ENCODE assay signal across 8 cellular contexts in the genomic region with DNA sequence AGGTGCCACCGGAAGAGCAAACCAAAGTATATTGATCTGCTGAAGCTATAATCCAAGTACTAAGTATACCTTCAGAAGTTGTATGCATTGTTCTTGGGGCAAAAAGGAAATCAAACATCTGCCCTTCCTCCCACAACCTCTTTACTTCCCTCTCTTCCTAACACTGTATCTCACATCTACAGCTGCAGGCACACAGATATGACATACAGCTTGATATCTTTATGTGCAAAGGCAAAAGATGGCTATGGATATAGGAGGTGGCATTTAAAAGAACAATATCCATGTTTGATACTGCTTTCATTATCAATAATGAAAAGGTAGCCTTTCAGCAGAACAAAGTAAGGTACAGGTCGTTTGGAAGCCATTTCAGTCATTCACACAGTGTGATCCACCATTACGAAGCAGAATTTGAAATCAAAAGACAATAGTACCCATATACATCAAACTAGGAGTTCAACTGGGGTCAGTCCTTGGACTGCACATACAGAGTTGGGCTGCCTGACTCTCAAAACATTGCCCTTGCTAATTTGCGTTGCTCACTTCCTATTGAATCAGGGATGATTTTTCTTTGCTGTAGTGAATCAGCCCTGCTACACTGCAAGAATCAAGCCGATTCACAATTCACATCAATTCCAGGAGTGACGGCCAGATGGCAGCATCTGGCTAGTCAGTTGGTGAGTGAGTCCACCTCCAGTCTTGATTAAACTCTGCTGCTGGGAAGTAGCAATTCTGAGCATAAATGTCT. TPM values are rescaled to one million over a fixed set of nuclear protein-coding genes. Genes with fewer than 3 reads are reported as not detected.
A peak's percentile ranks its signal among the peaks of the same experiment; 100 is the strongest.
DNase-seq lines count a peak whose midpoint lies in the region; ATAC-seq and TF ChIP-seq lines count a peak whose summit lies in the region.

No MANE protein-coding gene starts in this region.

- CTCF ChIA-PET in activated CD8-positive, alpha-beta memory T cell treated with anti-CD3 and anti-CD28 coated beads, Interleukin-2, amount 10 ng/mL, durations not matched to agents 7 days and 5 days (lab: Charles Lee) = interaction anchor here (1.0 to 3.1 kb wide), 13 partner anchors 13 to 369 kb away, joined by 3 to 21 read pairs (median 5); partner anchors contain the start of gene RNASE4

- no peak overlapping the region for H3K27ac Mint-ChIP-seq in activated CD8-positive, alpha-beta memory T cell treated with anti-CD3 and anti-CD28 coated beads, Interleukin-2, amount 10 ng/mL, durations not matched to agents 7 days and 5 days
- H3K27ac Mint-ChIP-seq in naive B cell = no peak overlapping the region
- H3K27ac Mint-ChIP-seq in stimulated activated naive CD8-positive, alpha-beta T cell treated with anti-CD3 and anti-CD28 coated beads, Interleukin-15, amount 100 ng/mL, for 72 hours = no peak overlapping the region

- no peaks in the 10 kb centered on the region for H3K36me3 Mint-ChIP-seq in activated CD8-positive, alpha-beta memory T cell treated with anti-CD3 and anti-CD28 coated beads, Interleukin-2, amount 10 ng/mL, durations not matched to agents 7 days and 5 days
- no peaks in the 10 kb centered on the region for H3K36me3 Mint-ChIP-seq in naive B cell

- H3K4me3 Mint-ChIP-seq in activated CD8-positive, alpha-beta memory T cell treated with anti-CD3 and anti-CD28 coated beads, Interleukin-2, amount 10 ng/mL, durations not matched to agents 7 days and 5 days = no peak overlapping the region
- no peak overlapping the region for H3K4me3 Mint-ChIP-seq in naive B cell
- H3K4me3 Mint-ChIP-seq in stimulated activated naive CD8-positive, alpha-beta T cell treated with anti-CD3 and anti-CD28 coated beads, Interleukin-15, amount 100 ng/mL, for 72 hours = no peak overlapping the region

- H3K27me3 Mint-ChIP-seq in activated CD8-positive, alpha-beta memory T cell treated with anti-CD3 and anti-CD28 coated beads, Interleukin-2, amount 10 ng/mL, durations not matched to agents 7 days and 5 days = peaks cover 2% of the 10 kb centered on the region
- peaks cover 0 to 8% (median 6%) of the 10 kb centered on the region in 3 donors for H3K27me3 Mint-ChIP-seq in naive B cell
- no peaks in the 10 kb centered on the region for H3K27me3 Mint-ChIP-seq in stimulated activated naive CD8-positive, alpha-beta T cell treated with anti-CD3 and anti-CD28 coated beads, Interleukin-15, amount 100 ng/mL, for 72 hours

- H3K4me1 Mint-ChIP-seq in activated CD8-positive, alpha-beta memory T cell treated with anti-CD3 and anti-CD28 coated beads, Interleukin-2, amount 10 ng/mL, durations not matched to agents 7 days and 5 days = peaks cover 19% of the 10 kb centered on the region
- peaks cover 4 to 15% (median 10%) of the 10 kb centered on the region in 3 donors for H3K4me1 Mint-ChIP-seq in naive B cell
- H3K4me1 Mint-ChIP-seq in stimulated activated naive CD8-positive, alpha-beta T cell treated with anti-CD3 and anti-CD28 coated beads, Interleukin-15, amount 100 ng/mL, for 72 hours = no peaks in the 10 kb centered on the region

- H3K4me3 ChIP-seq in epithelial cell of esophagus (ENCODE audit: low read length) = no peak overlapping the region

- TF ChIP-seq CTCF in epithelial cell of esophagus (IDR thresholded peaks at IDR 0.05; ENCODE audit: insufficient read depth, low read depth, low read length, missing control alignments) = peak; percentile 90

- ATAC-seq in activated CD8-positive, alpha-beta memory T cell treated with anti-CD3 and anti-CD28 coated beads, Interleukin-2, amount 10 ng/mL, durations not matched to agents 7 days and 5 days = peak; percentile 76
- ATAC-seq in naive B cell (ENCODE audit: low read depth in 2 of 2) = peak; percentile 78 to 89
- peak; percentile 79 for ATAC-seq in stimulated activated naive CD8-positive, alpha-beta T cell treated with anti-CD3 and anti-CD28 coated beads, Interleukin-15, amount 100 ng/mL, for 72 hours
- no peak for ATAC-seq in HG03439 (IDR thresholded peaks at IDR 0.05; ENCODE audit: unreplicated experiment)

- H3K9me3 Mint-ChIP-seq in activated CD8-positive, alpha-beta memory T cell treated with anti-CD3 and anti-CD28 coated beads, Interleukin-2, amount 10 ng/mL, durations not matched to agents 7 days and 5 days (ENCODE audit: low read depth) = no peaks in the 10 kb centered on the region
- H3K9me3 Mint-ChIP-seq in naive B cell = peaks cover 0 to 7% (median 0%) of the 10 kb centered on the region in 7 donors
- H3K9me3 Mint-ChIP-seq in stimulated activated naive CD8-positive, alpha-beta T cell treated with anti-CD3 and anti-CD28 coated beads, Interleukin-15, amount 100 ng/mL, for 72 hours = no peaks in the 10 kb centered on the region

- peak; percentile 88 for DNase-seq in CD1c-positive myeloid dendritic cell (ENCODE audit: extremely low spot score)
- DNase-seq in H4 (ENCODE audit: low spot score) = peak; percentile 64
- peak; percentile 60 to 82 for DNase-seq in NOMO-1 (lab: John Stamatoyannopoulos, UW; ENCODE audit: unreplicated experiment in 2 of 2)
- DNase-seq in activated CD8-positive, alpha-beta memory T cell treated with anti-CD3 and anti-CD28 coated beads, Interleukin-2, amount 10 ng/mL, durations not matched to agents 7 days and 5 days = peak; percentile 76
- peak; percentile 86 for DNase-seq in epithelial cell of esophagus (ENCODE audit: low read depth)
- peak; percentile 67 for DNase-seq in naive B cell
- DNase-seq in stimulated activated naive CD8-positive, alpha-beta T cell treated with anti-CD3 and anti-CD28 coated beads, Interleukin-15, amount 100 ng/mL, for 72 hours = peak; percentile 58 to 61

RNA-seq across cellular contexts. Expression of gene ANG, which starts 8.9 kb away (rescaled TPM):
- 3.9 and 9.2 TPM in 2 replicates for total RNA-seq in H4 (2014; rRNA removed; shearing (Covaris generic))
- 1 to 10 TPM; 1.5 to 2.5 TPM for total RNA-seq in activated CD8-positive, alpha-beta memory T cell treated with anti-CD3 and anti-CD28 coated beads, Interleukin-2, amount 10 ng/mL, durations not matched to agents 7 days and 5 days
- under 1 TPM in 3 of 6 donors, not detected in 3; 0.53 to 0.63 (median 0.57) TPM for polyA plus RNA-seq in naive B cell (ENCODE audit: low read depth in 6 of 6)

RNA-seq across cellular contexts. Expression of gene RNASE4, which starts 13.1 kb away (rescaled TPM):
- total RNA-seq in H4 (2014; rRNA removed; shearing (Covaris generic)) = 14.7 and 22.2 TPM in 2 replicates
- total RNA-seq in activated CD8-positive, alpha-beta memory T cell treated with anti-CD3 and anti-CD28 coated beads, Interleukin-2, amount 10 ng/mL, durations not matched to agents 7 days and 5 days = 1 to 10 TPM in 1 of 2 experiments, under 1 TPM in 1; 0.75 to 2.1 TPM
- under 1 TPM in 5 of 6 donors, not detected in 1; 0.18 to 0.61 (median 0.34) TPM for polyA plus RNA-seq in naive B cell (ENCODE audit: low read depth in 6 of 6)

RNA-seq across cellular contexts. Expression of gene EDDM3A, which starts 48.2 kb away (rescaled TPM):
- not detected in 2 replicates for total RNA-seq in H4 (2014; rRNA removed; shearing (Covaris generic))
- total RNA-seq in activated CD8-positive, alpha-beta memory T cell treated with anti-CD3 and anti-CD28 coated beads, Interleukin-2, amount 10 ng/mL, durations not matched to agents 7 days and 5 days = not detected
- polyA plus RNA-seq in naive B cell (ENCODE audit: low read depth in 6 of 6) = under 1 TPM in 3 of 6 donors, not detected in 3; 0.31 to 0.52 (median 0.47) TPM

RNA-seq across cellular contexts. Expression of gene OR6S1, which starts 56.0 kb away (rescaled TPM):
- total RNA-seq in H4 (2014; rRNA removed; shearing (Covaris generic)) = not detected in 2 replicates
- not detected for total RNA-seq in activated CD8-positive, alpha-beta memory T cell treated with anti-CD3 and anti-CD28 coated beads, Interleukin-2, amount 10 ng/mL, durations not matched to agents 7 days and 5 days
- not detected for polyA plus RNA-seq in naive B cell (ENCODE audit: low read depth in 6 of 6)
